Comparison of ENCODE assay signal across 26 cellular contexts in the genomic region with DNA sequence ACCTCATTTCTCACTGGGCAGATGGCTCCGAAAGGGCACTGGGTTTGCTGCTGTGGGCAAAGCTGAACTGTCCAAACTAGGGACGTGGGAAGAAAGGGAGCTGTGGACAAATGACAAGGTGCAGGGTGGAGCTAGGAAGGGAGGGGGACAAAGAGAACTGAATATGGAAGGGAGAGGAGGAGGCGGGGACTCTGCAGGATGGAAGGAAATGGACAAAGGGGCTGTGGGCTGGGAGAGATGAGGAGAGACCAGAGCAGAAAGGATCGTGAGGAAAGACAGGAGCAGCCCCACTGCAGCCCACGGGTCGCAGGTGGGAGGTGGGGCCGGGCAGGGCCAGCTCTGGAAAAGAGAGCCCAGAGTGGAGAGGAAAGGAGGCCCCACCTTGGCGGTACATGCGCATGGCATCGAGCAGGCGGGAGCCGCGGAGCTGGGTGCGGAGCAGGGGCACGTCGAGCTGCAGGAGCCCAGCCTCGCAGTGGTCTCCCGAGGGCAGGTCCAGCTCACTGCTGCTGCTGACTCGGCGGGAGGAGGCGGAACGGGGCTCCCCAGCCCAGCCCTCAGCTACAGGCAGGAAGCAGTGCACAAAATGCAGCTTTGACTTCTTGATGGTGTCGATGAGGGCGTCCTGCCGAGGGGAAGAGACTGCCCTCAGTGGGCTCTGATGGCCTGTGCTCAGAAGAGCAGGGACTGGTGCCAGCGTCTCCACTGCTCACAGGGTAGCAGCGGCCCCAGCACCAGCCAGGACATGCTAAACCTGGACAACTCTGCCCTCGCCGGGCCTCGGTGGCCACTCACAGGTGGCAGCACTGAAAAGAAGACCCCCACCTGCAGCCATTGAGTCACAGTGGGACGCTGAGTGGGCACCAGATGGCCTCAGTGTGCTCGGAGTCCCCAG.
A peak's percentile ranks its signal among the peaks of the same experiment; 100 is the strongest.
DNase-seq lines count a peak whose midpoint lies in the region; ATAC-seq and TF ChIP-seq lines count a peak whose summit lies in the region.
"Had no signal": no experiment of that assay in that cellular context is flagged by ENCODE, and none has a peak within 500 bp of the region (broad histone marks: within the 10 kb centered on the region; RNA-seq: fewer than 3 reads in every experiment).

No MANE protein-coding gene starts in this region.

- H4K8ac ChIP-seq in mesendoderm (ENCODE audit: low read depth, low read length): no peak overlapping the region

- ATAC-seq in stimulated activated naive CD8-positive, alpha-beta T cell treated with anti-CD3 and anti-CD28 coated beads, Interleukin-15, Interleukin-2, amounts not matched to agents 100 U/mL and 50 U/mL, for 24 hours: no peak
- ATAC-seq in body of pancreas (no peak), GM21526 (IDR thresholded peaks at IDR 0.05; ENCODE audit: low FRiP score, unreplicated experiment) (no peak)
- ATAC-seq: naive thymus-derived CD4-positive, alpha-beta T cell had no signal

- H2BK15ac ChIP-seq in mesendoderm (replicated peaks; ENCODE audit: low read depth): no peak overlapping the region

- H3K23ac ChIP-seq in mesendoderm (ENCODE audit: low read length): no peak overlapping the region

- no peaks in the 10 kb centered on the region for H3K27me3 Mint-ChIP-seq in stimulated activated naive CD8-positive, alpha-beta T cell treated with anti-CD3 and anti-CD28 coated beads, Interleukin-15, Interleukin-2, amounts not matched to agents 100 ng/mL and 50 ng/mL, for 24 hours
- H3K27me3 Mint-ChIP-seq: activated CD4-positive, alpha-beta T cell treated with anti-CD3 and anti-CD28 coated beads, Interleukin-2, amount 10 ng/mL, durations not matched to agents 7 days and 5 days; naive thymus-derived CD4-positive, alpha-beta T cell had no signal

- H3K56ac ChIP-seq in mesendoderm (ENCODE audit: low read length): peak overlapping the region; percentile 73

- no peak overlapping the region for H2BK120ac ChIP-seq in mesendoderm (ENCODE audit: low read depth, low read length)

- WGBS in body of pancreas, 2 donors: 79% methylated on average over 24 to 32 of the region's 32 CpGs
- no CpG with 5 or more reads among the region's 32 CpGs for WGBS in mesendoderm (ENCODE audit: extremely low coverage, insufficient coverage, low lambda C conversion rate)

- H3K27me3 ChIP-seq in body of pancreas: no peaks in the 10 kb centered on the region
- H3K27me3 ChIP-seq in mesendoderm (ENCODE audit: insufficient read depth, low read length, poor library complexity): no peaks in the 10 kb centered on the region
- H3K27me3 ChIP-seq: BE2C, spleen had no signal

- no peaks in the 10 kb centered on the region for H3K9me3 ChIP-seq in body of pancreas
- H3K9me3 ChIP-seq: BE2C, spleen had no signal

- no peak overlapping the region for H2AK5ac ChIP-seq in mesendoderm (ENCODE audit: low read length)

- peaks cover 18% of the 10 kb centered on the region for H3K36me3 Mint-ChIP-seq in stimulated activated naive CD8-positive, alpha-beta T cell treated with anti-CD3 and anti-CD28 coated beads, Interleukin-15, Interleukin-2, amounts not matched to agents 100 ng/mL and 50 ng/mL, for 24 hours (ENCODE audit: low read depth)

- H4K5ac ChIP-seq in mesendoderm (ENCODE audit: low read length): no peak overlapping the region

- no peaks in the 10 kb centered on the region for H3K4me1 Mint-ChIP-seq in stimulated activated naive CD8-positive, alpha-beta T cell treated with anti-CD3 and anti-CD28 coated beads, Interleukin-15, Interleukin-2, amounts not matched to agents 100 ng/mL and 50 ng/mL, for 24 hours (ENCODE audit: low read depth)
- H3K4me1 Mint-ChIP-seq: activated CD4-positive, alpha-beta T cell treated with anti-CD3 and anti-CD28 coated beads, Interleukin-2, amount 10 ng/mL, durations not matched to agents 7 days and 5 days; mesothelial cell of epicardium had no signal

- no peaks in the 10 kb centered on the region for H3K79me1 ChIP-seq in mesendoderm (ENCODE audit: low read length)

- no peak overlapping the region for H2BK5ac ChIP-seq in mesendoderm (ENCODE audit: low read length)

- no peaks in the 10 kb centered on the region for H3K9me3 Mint-ChIP-seq in stimulated activated naive CD8-positive, alpha-beta T cell treated with anti-CD3 and anti-CD28 coated beads, Interleukin-15, Interleukin-2, amounts not matched to agents 100 ng/mL and 50 ng/mL, for 24 hours
- H3K9me3 Mint-ChIP-seq: activated CD4-positive, alpha-beta T cell treated with anti-CD3 and anti-CD28 coated beads, Interleukin-2, amount 10 ng/mL, durations not matched to agents 7 days and 5 days; mesothelial cell of epicardium; naive thymus-derived CD4-positive, alpha-beta T cell; T-helper 2 cell treated with Interferon-gamma antibody and Interleukin-4, amounts not matched to agents 5 μg/mL and 100 μg/mL, for 36 hours had no signal

- no peak for TF ChIP-seq POLR2A in body of pancreas (IDR thresholded peaks at IDR 0.05)

- H3K4me3 Mint-ChIP-seq in stimulated activated naive CD8-positive, alpha-beta T cell treated with anti-CD3 and anti-CD28 coated beads, Interleukin-15, Interleukin-2, amounts not matched to agents 100 ng/mL and 50 ng/mL, for 24 hours: no peak overlapping the region
- H3K4me3 Mint-ChIP-seq: activated CD4-positive, alpha-beta T cell treated with anti-CD3 and anti-CD28 coated beads, Interleukin-2, amount 10 ng/mL, durations not matched to agents 7 days and 5 days; mesothelial cell of epicardium; naive thymus-derived CD4-positive, alpha-beta T cell; T-helper 2 cell treated with Interferon-gamma antibody and Interleukin-4, amounts not matched to agents 5 μg/mL and 100 μg/mL, for 36 hours had no signal

- no peaks in the 10 kb centered on the region for H3K79me2 ChIP-seq in mesendoderm (ENCODE audit: control insufficient read depth, insufficient read depth, low read length)

- H3K18ac ChIP-seq in mesendoderm (ENCODE audit: low read length): no peak overlapping the region

- H3K4me1 ChIP-seq in body of pancreas: peaks cover 80% of the 10 kb centered on the region
- H3K4me1 ChIP-seq in mesendoderm (ENCODE audit: control insufficient read depth, low read depth, low read length): peaks cover 2% of the 10 kb centered on the region

- H3K4me2 ChIP-seq in mesendoderm (ENCODE audit: low read length): no peak overlapping the region
- H3K4me2 ChIP-seq: KMS-11 had no signal

- H3K27ac ChIP-seq in body of pancreas (peak overlapping the region; percentile 91 to 99 (median 97)), mesendoderm (ENCODE audit: low read depth, low read length) (no peak overlapping the region)
- H3K27ac ChIP-seq: KMS-11, spleen had no signal

- no peak for TF ChIP-seq CTCF in body of pancreas (IDR thresholded peaks at IDR 0.05)

- intact Hi-C loops in body of pancreas (cut with DNase I): loop anchor here (5.0 kb wide), 1 partner anchor 147 kb away; no protein-coding TSS in a partner anchor

- H3K36me3 ChIP-seq in body of pancreas (replicated peaks in 1 of 2; ENCODE audit: insufficient read depth in 1 of 2, low read depth in 2 of 2) (no peaks in the 10 kb centered on the region), mesendoderm (ENCODE audit: control insufficient read depth, insufficient read depth, low read length) (no peaks in the 10 kb centered on the region)
- H3K36me3 ChIP-seq: BE2C had no signal

- H3K4ac ChIP-seq in mesendoderm (ENCODE audit: low read depth, low read length): no peak overlapping the region

- peak overlapping the region; percentile 5 for H3K27ac Mint-ChIP-seq in stimulated activated naive CD8-positive, alpha-beta T cell treated with anti-CD3 and anti-CD28 coated beads, Interleukin-15, Interleukin-2, amounts not matched to agents 100 ng/mL and 50 ng/mL, for 24 hours
- H3K27ac Mint-ChIP-seq: activated CD4-positive, alpha-beta T cell treated with anti-CD3 and anti-CD28 coated beads, Interleukin-2, amount 10 ng/mL, durations not matched to agents 7 days and 5 days; mesothelial cell of epicardium; T-helper 2 cell treated with Interferon-gamma antibody and Interleukin-4, amounts not matched to agents 5 μg/mL and 100 μg/mL, for 36 hours had no signal

- H3K4me3 ChIP-seq in body of pancreas (no peak overlapping the region), mesendoderm (ENCODE audit: low read length) (no peak overlapping the region)
- H3K4me3 ChIP-seq: spleen had no signal

- DNase-seq in stimulated activated naive CD8-positive, alpha-beta T cell treated with anti-CD3 and anti-CD28 coated beads, Interleukin-15, Interleukin-2, amounts not matched to agents 100 U/mL and 50 U/mL, for 24 hours: no peak
- DNase-seq in body of pancreas (peak; percentile 39 to 56 (median 44)), mesendoderm (peak; percentile 19), NCI-H1436 treated with DMSO at 0.1 percent for 48 hours (lab: John Stamatoyannopoulos, UW) (no peak), cerebellar cortex (ENCODE audit: low spot score) (no peak), LoVo (ENCODE audit: low spot score) (no peak)
- DNase-seq: ACHN; activated CD4-positive, alpha-beta T cell treated with anti-CD3 and anti-CD28 coated beads, Interleukin-2, amount 10 ng/mL, durations not matched to agents 7 days and 5 days; activated naive CD4-positive, alpha-beta T cell treated with Interleukin-2 at 50 U/mL for 16 hours; activated T-cell treated with anti-CD3 and anti-CD28 coated beads, Interleukin-2, amount 50 U/mL, for 48 hours; amygdala; BE2C; effector CD8-positive, alpha-beta T cell; erythroblast; GDM1; naive thymus-derived CD4-positive, alpha-beta T cell; NCI-H2171; NCI-H510A treated with DMSO at 0.1 percent for 48 hours; Right ventricle myocardium superior; spleen; trophoblast cell had no signal

- peak overlapping the region; percentile 36 for H3K9ac ChIP-seq in mesendoderm (ENCODE audit: low read length)
- H3K9ac ChIP-seq: KMS-11 had no signal

Comparison
In these comparisons a context has a peak if more than half of its experiments do, and no peak if none do; other contexts are left out.
1. DNase-seq: peak in body of pancreas (4 of 4) and mesendoderm (single experiment); none in stimulated activated naive CD8-positive, alpha-beta T cell treated with anti-CD3 and anti-CD28 coated beads, Interleukin-15, Interleukin-2, amounts not matched to agents 100 U/mL and 50 U/mL, for 24 hours (single experiment), NCI-H1436 treated with DMSO at 0.1 percent for 48 hours (single experiment), cerebellar cortex (single experiment) and LoVo (single experiment).